In genomic region chr3:44762690-44763089, GRCh38 we compare ENCODE assay signal across 9 cellular contexts. TPM values are rescaled to one million over a fixed set of nuclear protein-coding genes. Genes with fewer than 3 reads are reported as not detected.
DNase-seq lines count a peak whose midpoint lies in the region; ATAC-seq and TF ChIP-seq lines count a peak whose summit lies in the region.
"Had no signal": no experiment of that assay in that cellular context is flagged by ENCODE, and none has a peak within 500 bp of the region (broad histone marks: within the 10 kb centered on the region; RNA-seq: fewer than 3 reads in every experiment).

No MANE protein-coding gene starts in this region.

- H3K4me1 Mint-ChIP-seq in activated naive CD4-positive, alpha-beta T cell treated with anti-CD3 and anti-CD28 coated beads, Interleukin-2, amount 10 ng/mL, durations not matched to agents 7 days and 5 days: peaks cover 40% of the 10 kb centered on the region
- H3K4me1 Mint-ChIP-seq in stimulated activated memory B cell treated with anti-CD40 and anti-IgM and Interleukin-4, amounts not matched to agents 10 μg/mL and 1 μg/mL and 100 μg/mL, for 72 hours: peaks cover 23% of the 10 kb centered on the region

- peak overlapping the region; percentile 88 for H3K27ac Mint-ChIP-seq in activated naive CD4-positive, alpha-beta T cell treated with anti-CD3 and anti-CD28 coated beads, Interleukin-2, amount 10 ng/mL, durations not matched to agents 7 days and 5 days
- peak overlapping the region; percentile 90 for H3K27ac Mint-ChIP-seq in stimulated activated memory B cell treated with anti-CD40 and anti-IgM and Interleukin-4, amounts not matched to agents 10 μg/mL and 1 μg/mL and 100 μg/mL, for 72 hours

- peak overlapping the region; percentile 85 for H3K4me3 Mint-ChIP-seq in activated naive CD4-positive, alpha-beta T cell treated with anti-CD3 and anti-CD28 coated beads, Interleukin-2, amount 10 ng/mL, durations not matched to agents 7 days and 5 days
- H3K4me3 Mint-ChIP-seq in stimulated activated memory B cell treated with anti-CD40 and anti-IgM and Interleukin-4, amounts not matched to agents 10 μg/mL and 1 μg/mL and 100 μg/mL, for 72 hours: peak overlapping the region; percentile 84

- no peaks in the 10 kb centered on the region for H3K27me3 Mint-ChIP-seq in activated naive CD4-positive, alpha-beta T cell treated with anti-CD3 and anti-CD28 coated beads, Interleukin-2, amount 10 ng/mL, durations not matched to agents 7 days and 5 days
- H3K27me3 Mint-ChIP-seq in stimulated activated memory B cell treated with anti-CD40 and anti-IgM and Interleukin-4, amounts not matched to agents 10 μg/mL and 1 μg/mL and 100 μg/mL, for 72 hours: no peaks in the 10 kb centered on the region

- no peak for DNase-seq in activated naive CD4-positive, alpha-beta T cell treated with anti-CD3 and anti-CD28 coated beads, Interleukin-2, amount 10 ng/mL, durations not matched to agents 7 days and 5 days
- DNase-seq in activated naive CD4-positive, alpha-beta T cell treated with anti-CD3 and anti-CD28 coated beads, Interleukin-2, amount 50 U/mL, for 16 hours: no peak
- DNase-seq in fibroblast of the aortic adventitia (ENCODE audit: low read depth) (no peak), NCI-H2227 (lab: John Stamatoyannopoulos, UW; ENCODE audit: unreplicated experiment) (no peak), activated gamma-delta T cell treated with Interleukin-2 at 50 U/mL for 16 hours (no peak)
- DNase-seq: amygdala had no signal

- H3K27ac ChIP-seq in VCaP: peak overlapping the region; percentile 86

- peak overlapping the region; percentile 94 for H3K4me3 ChIP-seq in fibroblast of the aortic adventitia (ENCODE audit: low read depth, low read length)

- no peak for ATAC-seq in stimulated activated memory B cell treated with anti-CD40 and anti-IgM and Interleukin-4, amounts not matched to agents 10 μg/mL and 1 μg/mL and 100 μg/mL, for 72 hours
- no peak for ATAC-seq in GM21529 (IDR thresholded peaks at IDR 0.05; ENCODE audit: unreplicated experiment)

- TF ChIP-seq CTCF in VCaP (conservative IDR thresholded peaks at IDR 0.05) (no peak), fibroblast of the aortic adventitia (IDR thresholded peaks at IDR 0.05; ENCODE audit: insufficient read depth, low read length) (no peak)

- CTCF ChIA-PET in activated naive CD4-positive, alpha-beta T cell treated with anti-CD3 and anti-CD28 coated beads, Interleukin-2, amount 10 ng/mL, durations not matched to agents 7 days and 5 days (lab: Charles Lee): interaction anchor here (1.2 kb wide), 1 partner anchor 151 kb away, joined by 4 read pairs; no protein-coding TSS in a partner anchor

- peaks cover 73% of the 10 kb centered on the region for H3K36me3 Mint-ChIP-seq in activated naive CD4-positive, alpha-beta T cell treated with anti-CD3 and anti-CD28 coated beads, Interleukin-2, amount 10 ng/mL, durations not matched to agents 7 days and 5 days
- peaks cover 17% of the 10 kb centered on the region for H3K36me3 Mint-ChIP-seq in stimulated activated memory B cell treated with anti-CD40 and anti-IgM and Interleukin-4, amounts not matched to agents 10 μg/mL and 1 μg/mL and 100 μg/mL, for 72 hours

- peaks cover 40% of the 10 kb centered on the region for H3K9me3 Mint-ChIP-seq in activated naive CD4-positive, alpha-beta T cell treated with anti-CD3 and anti-CD28 coated beads, Interleukin-2, amount 10 ng/mL, durations not matched to agents 7 days and 5 days
- peaks cover 6% of the 10 kb centered on the region for H3K9me3 Mint-ChIP-seq in stimulated activated memory B cell treated with anti-CD40 and anti-IgM and Interleukin-4, amounts not matched to agents 10 μg/mL and 1 μg/mL and 100 μg/mL, for 72 hours

RNA-seq across cellular contexts. Expression of gene KIF15, which starts 1.1 kb away (rescaled TPM):
- total RNA-seq in fibroblast of the aortic adventitia (ENCODE audit: low replicate concordance): 0.98 and 17.1 TPM in 2 replicates

RNA-seq across cellular contexts. Expression of gene KIAA1143, which starts 1.3 kb away (rescaled TPM):
- total RNA-seq in fibroblast of the aortic adventitia (ENCODE audit: low replicate concordance): 27.5 and 33.1 TPM in 2 replicates

RNA-seq across cellular contexts. Expression of gene ZNF501, which starts 33.3 kb away (rescaled TPM):
- 7.6 and 13.1 TPM in 2 replicates for total RNA-seq in fibroblast of the aortic adventitia (ENCODE audit: low replicate concordance)

RNA-seq across cellular contexts. Expression of gene ZNF502, which starts 50.2 kb away (rescaled TPM):
- 4.7 and 6.0 TPM in 2 replicates for total RNA-seq in fibroblast of the aortic adventitia (ENCODE audit: low replicate concordance)
